ENCODE assay signal across 8 cellular contexts in the genomic region with DNA sequence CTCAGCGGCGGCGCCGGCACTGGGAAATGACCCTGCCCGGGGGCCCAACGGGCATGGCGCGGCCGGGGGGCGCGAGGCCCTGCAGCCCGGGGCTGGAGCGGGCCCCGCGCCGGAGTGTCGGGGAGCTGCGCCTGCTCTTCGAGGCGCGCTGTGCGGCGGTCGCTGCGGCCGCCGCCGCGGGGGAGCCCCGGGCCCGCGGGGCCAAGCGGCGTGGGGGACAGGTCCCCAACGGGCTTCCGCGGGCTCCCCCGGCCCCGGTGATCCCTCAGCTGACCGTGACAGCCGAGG. TPM values are rescaled to one million over a fixed set of nuclear protein-coding genes. Genes with fewer than 3 reads are reported as not detected.
A peak's percentile ranks its signal among the peaks of the same experiment; 100 is the strongest.
DNase-seq lines count a peak whose midpoint lies in the region; ATAC-seq, FAIRE-seq and TF ChIP-seq lines count a peak whose summit lies in the region.

No MANE protein-coding gene starts in this region.

- ATAC-seq in HG02981 (IDR thresholded peaks at IDR 0.05; ENCODE audit: unreplicated experiment): peak; percentile 10

- DNase-seq in bronchial epithelial cell (ENCODE audit: low read depth): no peak
- no peak for DNase-seq in HUDEP-2 (lab: John Stamatoyannopoulos, UW; ENCODE audit: unreplicated experiment in 76 of 76)
- DNase-seq in T-helper 9 cell: no peak
- DNase-seq in NK-92 (lab: John Stamatoyannopoulos, UW; ENCODE audit: unreplicated experiment): no peak
- DNase-seq in SIG-M5 treated with dmso at 0.1 percent for 504 hours (lab: John Stamatoyannopoulos, UW; ENCODE audit: unreplicated experiment): no peak

- H3K4me3 ChIP-seq in DOHH2 (ENCODE audit: low read length) (peak overlapping the region; percentile 81), bronchial epithelial cell (ENCODE audit: low read depth, low read length) (peak overlapping the region; percentile 47), neuron (ENCODE audit: low read length) (peak overlapping the region; percentile 71)

- TF ChIP-seq CTCF in DOHH2 (IDR thresholded peaks at IDR 0.05; ENCODE audit: low read depth, low read length, poor library complexity, severe bottlenecking) (no peak), bronchial epithelial cell (IDR thresholded peaks at IDR 0.05; ENCODE audit: insufficient read depth, low read length, severe bottlenecking) (no peak)

- H3K27ac ChIP-seq in DOHH2 (ENCODE audit: low read depth, low read length): no peak overlapping the region

- H3K36me3 ChIP-seq in DOHH2 (ENCODE audit: control insufficient read depth, low read length) (no peaks in the 10 kb centered on the region), bronchial epithelial cell (ENCODE audit: control insufficient read depth, insufficient read depth, low read length) (no peaks in the 10 kb centered on the region), neuron (ENCODE audit: insufficient read depth, low read length) (no peaks in the 10 kb centered on the region)

- H3K9me3 ChIP-seq in DOHH2 (ENCODE audit: control insufficient read depth, insufficient read depth, low read length) (no peaks in the 10 kb centered on the region), neuron (ENCODE audit: low read length) (no peaks in the 10 kb centered on the region)

- no peaks in the 10 kb centered on the region for H3K9me2 ChIP-seq in DOHH2 (replicated peaks; ENCODE audit: control insufficient read depth, low read length)

- H3K4me1 ChIP-seq in DOHH2 (ENCODE audit: control insufficient read depth, low read length): peaks cover 28% of the 10 kb centered on the region
- peaks cover 23% of the 10 kb centered on the region for H3K4me1 ChIP-seq in neuron (ENCODE audit: insufficient read depth, low read length)

- H4K20me1 ChIP-seq in DOHH2 (ENCODE audit: control insufficient read depth, insufficient read depth, low read depth, low read length): no peaks in the 10 kb centered on the region

- no peaks in the 10 kb centered on the region for H3F3A ChIP-seq in DOHH2 (ENCODE audit: control insufficient read depth, insufficient read depth)

- peaks cover 67% of the 10 kb centered on the region for H3K27me3 ChIP-seq in DOHH2 (ENCODE audit: control insufficient read depth, low read length)
- peaks cover 18% of the 10 kb centered on the region for H3K27me3 ChIP-seq in bronchial epithelial cell (ENCODE audit: control insufficient read depth, insufficient read depth, low read length)
- H3K27me3 ChIP-seq in neuron (ENCODE audit: insufficient read depth, low read length): peaks cover 35% of the 10 kb centered on the region

- peak overlapping the region; percentile 97 for H3K4me2 ChIP-seq in DOHH2 (ENCODE audit: low read length)

- no peaks in the 10 kb centered on the region for H3K79me2 ChIP-seq in DOHH2 (ENCODE audit: control insufficient read depth, low read length)

- FAIRE-seq in bronchial epithelial cell (lab: Jason Lieb, UNC): no peak

- H2AFZ ChIP-seq in neuron (ENCODE audit: low read depth, low read length): peak overlapping the region; percentile 79

RNA-seq across cellular contexts. Expression of gene ITPKA, which starts 0.2 kb away (rescaled TPM):
- total RNA-seq in bronchial epithelial cell: 0.79 and 3.1 TPM in 2 replicates

RNA-seq across cellular contexts. Expression of gene LTK, which starts 19.8 kb away (rescaled TPM):
- 0.13 TPM in 1 of 2 replicates, not detected in the other for total RNA-seq in bronchial epithelial cell

RNA-seq across cellular contexts. Expression of gene RPAP1, which starts 50.2 kb away (rescaled TPM):
- 10.3 and 12.0 TPM in 2 replicates for total RNA-seq in bronchial epithelial cell
